In genomic region chr6:12008366-12009179, GRCh38 we compare ENCODE assay signal across 8 cellular contexts. TPM values are rescaled to one million over a fixed set of nuclear protein-coding genes. Genes with fewer than 3 reads are reported as not detected.
DNase-seq lines count a peak whose midpoint lies in the region; ATAC-seq and TF ChIP-seq lines count a peak whose summit lies in the region.

No MANE protein-coding gene starts in this region.

- H3K9me3 Mint-ChIP-seq in chondrocyte (ENCODE audit: low read depth), result no peaks in the 10 kb centered on the region

- H3K4me3 Mint-ChIP-seq in chondrocyte (ENCODE audit: unreplicated experiment), result peak overlapping the region; percentile 98

- peak overlapping the region; percentile 99 for H3K27ac Mint-ChIP-seq in chondrocyte (ENCODE audit: unreplicated experiment)

- peak; percentile 52 for DNase-seq in SIG-M5 treated with dmso at 0.1 percent for 504 hours (lab: John Stamatoyannopoulos, UW; ENCODE audit: unreplicated experiment)
- DNase-seq in SIG-M5 (lab: John Stamatoyannopoulos, UW), result no peak
- peak; percentile 48 for DNase-seq in NCI-H226
- peak; percentile 56 to 63 for DNase-seq in activated CD4-positive, alpha-beta T cell treated with anti-CD3 and anti-CD28 coated beads for 24 hours (ENCODE audit: low read depth in 2 of 2)
- no peak for DNase-seq in chondrocyte (ENCODE audit: low spot score)
- DNase-seq in kidney tubule cell (ENCODE audit: low spot score), result peak; percentile 88
- DNase-seq in stimulated activated CD4-positive, alpha-beta T cell treated with anti-CD3 and anti-CD28 coated beads, Interleukin-1b, Interleukin-23, amount 100 ng/mL, for 4 hours (ENCODE audit: low read depth in 2 of 2), result peak; percentile 69 to 70

- no peaks in the 10 kb centered on the region for H3K27me3 Mint-ChIP-seq in chondrocyte (ENCODE audit: low read depth)

- H3K36me3 Mint-ChIP-seq in chondrocyte (ENCODE audit: low read depth), result no peaks in the 10 kb centered on the region

- peaks cover 37% of the 10 kb centered on the region for H3K4me1 Mint-ChIP-seq in chondrocyte (ENCODE audit: low read depth)

- peak; percentile 25 for ATAC-seq in HG03064 (IDR thresholded peaks at IDR 0.05; ENCODE audit: low read depth, unreplicated experiment)

- no peak for TF ChIP-seq CTCF in chondrocyte (IDR thresholded peaks at IDR 0.05)

RNA-seq across cellular contexts. Expression of gene HIVEP1, which starts 3.5 kb away (rescaled TPM):
- 34.2 to 49.7 TPM (median 44.6 TPM) in 3 replicates for total RNA-seq in chondrocyte

Comparison
In these comparisons a context has a peak if more than half of its experiments do, and no peak if none do; other contexts are left out.
1. DNase-seq: peak in SIG-M5 treated with dmso at 0.1 percent for 504 hours (single experiment), NCI-H226 (single experiment), activated CD4-positive, alpha-beta T cell treated with anti-CD3 and anti-CD28 coated beads for 24 hours (2 of 2), kidney tubule cell (single experiment) and stimulated activated CD4-positive, alpha-beta T cell treated with anti-CD3 and anti-CD28 coated beads, Interleukin-1b, Interleukin-23, amount 100 ng/mL, for 4 hours (2 of 2); none in SIG-M5 (single experiment) and chondrocyte (single experiment).